ENCODE assay signal across 8 cellular contexts in genomic region chr6:90285611-90286381, GRCh38. TPM values are rescaled to one million over a fixed set of nuclear protein-coding genes. Genes with fewer than 3 reads are reported as not detected.
DNase-seq lines count a peak whose midpoint lies in the region; ATAC-seq and FAIRE-seq lines count a peak whose summit lies in the region.

No MANE protein-coding gene starts in this region.

- peaks cover 16 to 26% of the 10 kb centered on the region in 2 donors for H3K27me3 Mint-ChIP-seq in natural killer cell treated with Interleukin-12 subunit alpha and Interleukin-12 subunit beta and Interleukin-15 and Interleukin-18, amount 100 ng/mL, for 72 hours

- H3K36me3 Mint-ChIP-seq in natural killer cell treated with Interleukin-12 subunit alpha and Interleukin-12 subunit beta and Interleukin-15 and Interleukin-18, amount 100 ng/mL, for 72 hours = peaks cover 11% of the 10 kb centered on the region

- peaks cover 22 to 63% (median 35%) of the 10 kb centered on the region in 10 experiments for H3K4me1 ChIP-seq in BLaER1 treated with 17β-estradiol and CSF1 and Interleukin-3, amounts not matched to agents 10 nM and 100 nM

- peak overlapping the region; percentile 89 for H3K4me3 Mint-ChIP-seq in natural killer cell treated with Interleukin-12 subunit alpha and Interleukin-12 subunit beta and Interleukin-15 and Interleukin-18, amount 100 ng/mL, for 72 hours

- peaks cover 0 to 28% (median 5%) of the 10 kb centered on the region in 11 experiments; a peak in 8 of 22 replicates for H3K9me3 ChIP-seq in BLaER1 treated with 17β-estradiol and CSF1 and Interleukin-3, amounts not matched to agents 10 nM and 100 nM (replicated peaks in 1 of 11)

- H3K27ac ChIP-seq in BLaER1 treated with 17β-estradiol and CSF1 and Interleukin-3, amounts not matched to agents 10 nM and 100 nM = peak overlapping the region in 10 of 11 experiments; percentile 27 to 84 (median 78); a peak in 20 of 22 replicates

- H3K4me1 Mint-ChIP-seq in natural killer cell treated with Interleukin-12 subunit alpha and Interleukin-12 subunit beta and Interleukin-15 and Interleukin-18, amount 100 ng/mL, for 72 hours (ENCODE audit: low read depth in 2 of 2) = peaks cover 28 to 29% of the 10 kb centered on the region in 2 donors

- no peak for FAIRE-seq in urothelium cell line (lab: Jason Lieb, UNC)

- DNase-seq in NOMO-1 (lab: John Stamatoyannopoulos, UW; ENCODE audit: unreplicated experiment in 2 of 2) (peak; percentile 68 to 87), activated T-helper 1 cell treated with Interleukin-2 at 50 U/mL for 16 hours (ENCODE audit: low read depth) (peak; percentile 17), fibroblast of peridontal ligament (ENCODE audit: extremely low read depth) (peak; percentile 91), urothelium cell line (ENCODE audit: low spot score) (peak; percentile 75)
- peak; percentile 76 for DNase-seq in natural killer cell treated with Interleukin-12 subunit alpha and Interleukin-12 subunit beta and Interleukin-15 and Interleukin-18, amount 100 ng/mL, for 72 hours (ENCODE audit: low spot score)

- H3K36me3 ChIP-seq in BLaER1 treated with 17β-estradiol and CSF1 and Interleukin-3, amounts not matched to agents 10 nM and 100 nM = peaks cover 0 to 18% (median 0%) of the 10 kb centered on the region in 11 experiments; a peak in 1 of 22 replicates

- ATAC-seq in GM19035 (IDR thresholded peaks at IDR 0.05; ENCODE audit: unreplicated experiment) = peak; percentile 63
- ATAC-seq in HG03139 (IDR thresholded peaks at IDR 0.05; ENCODE audit: unreplicated experiment) = peak; percentile 80
- peak; percentile 79 to 87 for ATAC-seq in natural killer cell treated with Interleukin-12 subunit alpha and Interleukin-12 subunit beta and Interleukin-15 and Interleukin-18, amount 100 ng/mL, for 72 hours

- peak overlapping the region; percentile 80 to 95 (median 86) for H3K4me2 ChIP-seq in BLaER1 treated with 17β-estradiol and CSF1 and Interleukin-3, amounts not matched to agents 10 nM and 100 nM

- H3K9ac ChIP-seq in BLaER1 treated with 17β-estradiol and CSF1 and Interleukin-3, amounts not matched to agents 10 nM and 100 nM = peak overlapping the region in 10 of 11 experiments; percentile 37 to 76 (median 72); a peak in 18 of 22 replicates

- no peaks in the 10 kb centered on the region for H3K27me3 ChIP-seq in BLaER1 treated with 17β-estradiol and CSF1 and Interleukin-3, amounts not matched to agents 10 nM and 100 nM

- peak overlapping the region; percentile 86 for H3K27ac Mint-ChIP-seq in natural killer cell treated with Interleukin-12 subunit alpha and Interleukin-12 subunit beta and Interleukin-15 and Interleukin-18, amount 100 ng/mL, for 72 hours

- H3K4me3 ChIP-seq in BLaER1 treated with 17β-estradiol and CSF1 and Interleukin-3, amounts not matched to agents 10 nM and 100 nM = peak overlapping the region; percentile 36 to 64 (median 52)

- peaks cover 0 to 21% (median 0%) of the 10 kb centered on the region in 11 experiments; a peak in 2 of 22 replicates for H4K20me1 ChIP-seq in BLaER1 treated with 17β-estradiol and CSF1 and Interleukin-3, amounts not matched to agents 10 nM and 100 nM

- no peaks in the 10 kb centered on the region for H3K9me3 Mint-ChIP-seq in natural killer cell treated with Interleukin-12 subunit alpha and Interleukin-12 subunit beta and Interleukin-15 and Interleukin-18, amount 100 ng/mL, for 72 hours

RNA-seq across cellular contexts. Expression of gene BACH2, which starts 10.8 kb away (rescaled TPM):
- total RNA-seq in natural killer cell treated with Interleukin-12 subunit alpha and Interleukin-12 subunit beta and Interleukin-15 and Interleukin-18, amount 100 ng/mL, for 72 hours = 1 to 10 TPM; 3.1 to 5.8 TPM

Comparison
In these comparisons a context has a peak if more than half of its experiments do, and no peak if none do; other contexts are left out.
1. Peak in every context shown above with its lines: DNase-seq, ATAC-seq, H3K4me3 ChIP-seq and H3K27ac ChIP-seq.
2. DNase-seq: peak in every context shown above with its lines; median percentile 91 in fibroblast of peridontal ligament; 78 in NOMO-1; 76 in natural killer cell treated with Interleukin-12 subunit alpha and Interleukin-12 subunit beta and Interleukin-15 and Interleukin-18, amount 100 ng/mL, for 72 hours; 75 in urothelium cell line; 17 in activated T-helper 1 cell treated with Interleukin-2 at 50 U/mL for 16 hours.